Comparison of ENCODE assay signal across 21 cellular contexts in genomic region chr20:37668166-37668565, GRCh38. TPM values are rescaled to one million over a fixed set of nuclear protein-coding genes. Genes with fewer than 3 reads are reported as not detected.
A peak's percentile ranks its signal among the peaks of the same experiment; 100 is the strongest.
DNase-seq lines count a peak whose midpoint lies in the region; ATAC-seq and TF ChIP-seq lines count a peak whose summit lies in the region.
"Had no signal": no experiment of that assay in that cellular context is flagged by ENCODE, and none has a peak within 500 bp of the region (broad histone marks: within the 10 kb centered on the region; RNA-seq: fewer than 3 reads in every experiment).

No MANE protein-coding gene starts in this region.

- no peak overlapping the region for H3K4me3 ChIP-seq in gastroesophageal sphincter
- H3K4me3 ChIP-seq: A549; BLaER1 treated with 17β-estradiol and CSF1 and Interleukin-3, amounts not matched to agents 10 nM and 100 nM; HAP-1 had no signal

- no peak for TF ChIP-seq EP300 in gastroesophageal sphincter (IDR thresholded peaks at IDR 0.05)

- DNase-seq in NCI-H146 treated with DMSO at 0.1 percent for 48 hours (lab: John Stamatoyannopoulos, UW; ENCODE audit: unreplicated experiment), result peak; percentile 85
- DNase-seq in glutamatergic neuron, result no peak
- no peak for DNase-seq in neural crest cell (ENCODE audit: low read depth, low spot score)
- no peak for DNase-seq in OCI-M2 (lab: John Stamatoyannopoulos, UW; ENCODE audit: unreplicated experiment)
- DNase-seq: 8988T; ACHN; AML-193; BE2C; CD4-positive, alpha-beta T cell; CD8-positive, alpha-beta memory T cell; DMS 273 treated with DMSO at 0.1 percent for 48 hours; DMS79 treated with DMSO at 0.1 percent for 48 hours; GF-D8; GOT3; HFFc6 had no signal

- H3K4me1 Mint-ChIP-seq in glutamatergic neuron (ENCODE audit: low read depth, unreplicated experiment) (peaks cover 23% of the 10 kb centered on the region), neural crest cell (peaks cover 24% of the 10 kb centered on the region)
- H3K4me1 Mint-ChIP-seq: CD8-positive, alpha-beta memory T cell had no signal

- H3K9me3 ChIP-seq in gastroesophageal sphincter, result no peaks in the 10 kb centered on the region
- H3K9me3 ChIP-seq: BE2C had no signal

- no peak for TF ChIP-seq POLR2A in gastroesophageal sphincter (IDR thresholded peaks at IDR 0.05)

- H3K27ac Mint-ChIP-seq in glutamatergic neuron (ENCODE audit: unreplicated experiment) (peak overlapping the region; percentile 36), neural crest cell (ENCODE audit: unreplicated experiment) (peak overlapping the region; percentile 31)
- H3K27ac Mint-ChIP-seq: CD14-positive monocyte; CD4-positive, alpha-beta T cell; CD8-positive, alpha-beta memory T cell; HFFc6 had no signal

- no peak overlapping the region for H3K27ac ChIP-seq in gastroesophageal sphincter
- H3K27ac ChIP-seq: A549; BLaER1 treated with 17β-estradiol and CSF1 and Interleukin-3, amounts not matched to agents 10 nM and 100 nM had no signal

- H3K27me3 Mint-ChIP-seq in glutamatergic neuron (ENCODE audit: unreplicated experiment) (peaks cover 6% of the 10 kb centered on the region), neural crest cell (ENCODE audit: low read depth) (peaks cover 15% of the 10 kb centered on the region)

- peaks cover 21% of the 10 kb centered on the region for H3K27me3 ChIP-seq in gastroesophageal sphincter
- H3K27me3 ChIP-seq: BE2C; BLaER1 treated with 17β-estradiol and CSF1 and Interleukin-3, amounts not matched to agents 10 nM and 100 nM had no signal

- H3K36me3 ChIP-seq in gastroesophageal sphincter, result no peaks in the 10 kb centered on the region
- H3K36me3 ChIP-seq: BE2C; BLaER1 treated with 17β-estradiol and CSF1 and Interleukin-3, amounts not matched to agents 10 nM and 100 nM; HAP-1 had no signal

- TF ChIP-seq CTCF in glutamatergic neuron (IDR thresholded peaks at IDR 0.05; ENCODE audit: partially characterized antibody, unreplicated experiment), result no peak
- TF ChIP-seq CTCF in neural crest cell (conservative IDR thresholded peaks at IDR 0.05), result no peak
- TF ChIP-seq CTCF in gastroesophageal sphincter (IDR thresholded peaks at IDR 0.05), result no peak

- H3K36me3 Mint-ChIP-seq in glutamatergic neuron (ENCODE audit: unreplicated experiment), result peaks cover 5% of the 10 kb centered on the region
- no peaks in the 10 kb centered on the region for H3K36me3 Mint-ChIP-seq in neural crest cell (ENCODE audit: low read depth)
- H3K36me3 Mint-ChIP-seq: CD14-positive monocyte had no signal

- peaks cover 10% of the 10 kb centered on the region for H3K9me3 Mint-ChIP-seq in glutamatergic neuron (ENCODE audit: unreplicated experiment)
- no peaks in the 10 kb centered on the region for H3K9me3 Mint-ChIP-seq in neural crest cell

- H3K4me1 ChIP-seq in gastroesophageal sphincter, result peaks cover 0 to 18% (median 0%) of the 10 kb centered on the region in 3 donors
- H3K4me1 ChIP-seq: A549, HAP-1 had no signal

- H3K4me3 Mint-ChIP-seq in glutamatergic neuron (ENCODE audit: unreplicated experiment) (no peak overlapping the region), neural crest cell (no peak overlapping the region)
- H3K4me3 Mint-ChIP-seq: CD14-positive monocyte; CD4-positive, alpha-beta T cell; CD8-positive, alpha-beta memory T cell; HFFc6 had no signal

- 93% methylated on average over 7 of the region's 9 CpGs; no CpG with 5 or more reads in 1 of the 2 donors for WGBS in gastroesophageal sphincter (ENCODE audit: low coverage in 1 of 2), 2 donors

- ATAC-seq in HG03135 (IDR thresholded peaks at IDR 0.05; ENCODE audit: unreplicated experiment) (no peak), gastroesophageal sphincter (no peak)
- ATAC-seq: A549 had no signal

RNA-seq across cellular contexts. Expression of gene CTNNBL1, which starts 25.7 kb away (rescaled TPM):
- total RNA-seq in glutamatergic neuron (ENCODE audit: unreplicated experiment), result 58.0 TPM
- total RNA-seq in neural crest cell, result 87.7 and 94.9 TPM in 2 replicates
- total RNA-seq in gastroesophageal sphincter, result 10 to 100 TPM; 43.8 to 58.4 (median 47.1) TPM
